Comparison of ENCODE assay signal across 9 cellular contexts in the genomic region with DNA sequence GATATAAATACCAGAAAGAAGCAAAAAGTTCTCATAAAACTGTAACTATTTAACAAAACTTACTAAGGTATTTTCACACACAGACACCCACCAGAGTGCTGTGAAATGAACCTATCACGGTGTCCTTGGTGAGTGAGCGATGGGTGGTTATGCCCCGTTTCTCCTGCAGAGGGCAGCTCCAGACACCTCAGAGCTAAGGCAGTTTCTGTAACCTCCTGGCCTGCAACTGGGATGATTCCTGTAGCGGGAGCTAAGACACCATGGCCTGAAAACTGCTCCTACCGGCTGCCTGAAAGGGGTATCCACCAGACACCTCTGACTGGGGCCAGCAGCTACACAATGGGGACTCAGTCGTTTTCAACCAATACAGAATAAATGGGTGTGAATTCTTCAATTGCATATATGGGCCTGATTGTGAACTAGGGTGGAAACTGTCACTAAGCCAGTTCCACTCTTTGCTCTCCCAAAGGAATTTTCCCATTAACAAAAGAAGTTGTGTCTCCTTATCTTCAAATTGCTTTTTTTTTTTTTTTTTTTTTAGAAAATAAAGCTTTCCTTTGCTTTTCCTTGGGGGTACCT.
DNase-seq lines count a peak whose midpoint lies in the region; ATAC-seq and TF ChIP-seq lines count a peak whose summit lies in the region.
"Had no signal": no experiment of that assay in that cellular context is flagged by ENCODE, and none has a peak within 500 bp of the region (broad histone marks: within the 10 kb centered on the region; RNA-seq: fewer than 3 reads in every experiment).

No MANE protein-coding gene starts in this region.

- H3K4me3 Mint-ChIP-seq in activated CD4-positive, alpha-beta memory T cell treated with anti-CD3 and anti-CD28 coated beads, Interleukin-2, amount 10 ng/mL, durations not matched to agents 7 days and 5 days = no peak overlapping the region
- H3K4me3 Mint-ChIP-seq: T-cell had no signal

- H3K36me3 Mint-ChIP-seq in activated CD4-positive, alpha-beta memory T cell treated with anti-CD3 and anti-CD28 coated beads, Interleukin-2, amount 10 ng/mL, durations not matched to agents 7 days and 5 days (ENCODE audit: low read depth) = no peaks in the 10 kb centered on the region
- H3K36me3 Mint-ChIP-seq: T-cell had no signal

- H3K27me3 Mint-ChIP-seq in activated CD4-positive, alpha-beta memory T cell treated with anti-CD3 and anti-CD28 coated beads, Interleukin-2, amount 10 ng/mL, durations not matched to agents 7 days and 5 days = no peaks in the 10 kb centered on the region
- H3K27me3 Mint-ChIP-seq: T-cell had no signal

- H3K9me3 Mint-ChIP-seq in activated CD4-positive, alpha-beta memory T cell treated with anti-CD3 and anti-CD28 coated beads, Interleukin-2, amount 10 ng/mL, durations not matched to agents 7 days and 5 days = no peaks in the 10 kb centered on the region

- peak; percentile 100 for ATAC-seq in GM18505 (IDR thresholded peaks at IDR 0.05; ENCODE audit: unreplicated experiment)
- peak; percentile 96 for ATAC-seq in HG02885 (IDR thresholded peaks at IDR 0.05; ENCODE audit: poor library complexity, unreplicated experiment)
- ATAC-seq in stimulated activated naive CD8-positive, alpha-beta T cell treated with anti-CD3 and anti-CD28 coated beads, Interleukin-15, Interleukin-2, amounts not matched to agents 100 U/mL and 50 U/mL, for 24 hours = peak; percentile 43
- ATAC-seq in esophagus mucosa = no peak
- ATAC-seq: T-cell had no signal

- CTCF ChIA-PET in activated CD4-positive, alpha-beta memory T cell treated with anti-CD3 and anti-CD28 coated beads, Interleukin-2, amount 10 ng/mL, durations not matched to agents 7 days and 5 days (lab: Charles Lee) = no interaction called here

- no peaks in the 10 kb centered on the region for H3K4me1 Mint-ChIP-seq in activated CD4-positive, alpha-beta memory T cell treated with anti-CD3 and anti-CD28 coated beads, Interleukin-2, amount 10 ng/mL, durations not matched to agents 7 days and 5 days
- H3K4me1 Mint-ChIP-seq: T-cell had no signal

- no peak overlapping the region for H3K27ac Mint-ChIP-seq in activated CD4-positive, alpha-beta memory T cell treated with anti-CD3 and anti-CD28 coated beads, Interleukin-2, amount 10 ng/mL, durations not matched to agents 7 days and 5 days
- H3K27ac Mint-ChIP-seq: T-cell had no signal

- DNase-seq in C1 segment of cervical spinal cord (lab: John Stamatoyannopoulos, UW) (peak in 8 of 14 donors; percentile 0 to 36 (median 14)), NCI-H1694 (lab: John Stamatoyannopoulos, UW) (peak; percentile 10), hypothalamus (lab: John Stamatoyannopoulos, UW) (peak in 36 of 51 donors; percentile 0 to 71 (median 11))
- peak; percentile 17 for DNase-seq in activated CD4-positive, alpha-beta memory T cell treated with anti-CD3 and anti-CD28 coated beads, Interleukin-2, amount 10 ng/mL, durations not matched to agents 7 days and 5 days
- DNase-seq in stimulated activated naive CD8-positive, alpha-beta T cell treated with anti-CD3 and anti-CD28 coated beads, Interleukin-15, Interleukin-2, amounts not matched to agents 100 U/mL and 50 U/mL, for 24 hours = peak; percentile 20

- TF ChIP-seq POLR2A in GM18505 (IDR thresholded peaks at IDR 0.05; ENCODE audit: borderline replicate concordance, extremely low read depth, insufficient read depth, insufficient read length) = no peak

- POLR2A ChIA-PET in activated CD4-positive, alpha-beta memory T cell treated with anti-CD3 and anti-CD28 coated beads, Interleukin-2, amount 10 ng/mL, durations not matched to agents 7 days and 5 days (lab: Charles Lee) = no interaction called here
